8 cellular contexts compared by ENCODE assay signal in the genomic region with DNA sequence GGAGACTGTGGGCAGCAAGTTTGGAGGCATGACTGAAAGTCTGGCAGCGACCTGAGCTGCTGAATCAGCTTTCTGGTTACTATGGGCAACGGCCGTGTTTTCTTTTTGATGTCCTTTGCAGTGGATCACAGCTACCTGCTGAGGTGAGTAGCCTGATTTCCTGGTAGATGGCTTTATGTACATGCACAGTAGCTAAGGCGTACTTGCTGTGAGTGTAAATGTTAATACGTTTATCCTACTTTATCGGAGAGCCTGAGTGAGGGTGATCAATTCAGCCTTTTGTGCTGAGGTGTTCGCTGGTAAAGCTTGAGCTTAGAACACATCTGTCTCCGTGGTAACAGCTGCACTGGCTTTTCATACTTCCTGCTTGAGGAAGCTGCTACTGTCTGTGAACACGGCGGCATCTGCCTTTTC.
DNase-seq lines count a peak whose midpoint lies in the region; FAIRE-seq and TF ChIP-seq lines count a peak whose summit lies in the region.
"Not testable (repeated sequence)": the region's sequence is repeated elsewhere in the genome, so short reads cannot be mapped to it uniquely, and the experiment has no call there.

No MANE protein-coding gene starts in this region.

- H3K18ac ChIP-seq in H1 (ENCODE audit: extremely low read depth, low read length): not testable (repeated sequence)

- TF ChIP-seq POLR2A in H1 (IDR thresholded peaks at IDR 0.05; ENCODE audit: control extremely low read depth in 1 of 2, low read depth in 2 of 2, low read length in 2 of 2): not testable (repeated sequence)

- H3K79me1 ChIP-seq in H1 (ENCODE audit: low read depth, low read length): not testable (repeated sequence)

- H2BK5ac ChIP-seq in H1 (ENCODE audit: low read depth, low read length): not testable (repeated sequence)

- not testable (repeated sequence) for H3K36me3 ChIP-seq in HUES6 (ENCODE audit: control insufficient read depth, insufficient read depth, low read length); SJCRH30; H1 (ENCODE audit: control insufficient read depth in 2 of 4, insufficient read depth in 4 of 4, low read length in 3 of 4)

- CTCF ChIA-PET in activated CD4-positive, alpha-beta memory T cell treated with anti-CD3 and anti-CD28 coated beads, Interleukin-2, amount 10 ng/mL, durations not matched to agents 7 days and 5 days (lab: Charles Lee); H1 (lab: Charles Lee; ENCODE audit: partially characterized antibody): not testable (repeated sequence)

- not testable (repeated sequence) for H3K9me3 ChIP-seq in HUES6 (ENCODE audit: control insufficient read depth, insufficient read depth, low read depth, low read length); SJCRH30 (replicated peaks); H1 (ENCODE audit: insufficient read depth in 2 of 2, low read depth in 1 of 2, low read length in 1 of 2)

- not testable (repeated sequence) for H2AK5ac ChIP-seq in H1 (ENCODE audit: low read depth, low read length)

- not testable (repeated sequence) for H3K4me3 ChIP-seq in HUES6 (ENCODE audit: low read depth, low read length); SJCRH30; H1 (ENCODE audit: extremely low read depth in 1 of 4, insufficient read depth in 2 of 4, low read depth in 3 of 4, low read length in 4 of 4)

- H4K91ac ChIP-seq in H1 (replicated peaks; ENCODE audit: insufficient read length, low read length): not testable (repeated sequence)

- H3K14ac ChIP-seq in H1 (ENCODE audit: insufficient read length): not testable (repeated sequence)

- not testable (repeated sequence) for TF ChIP-seq CTCF in H1 (IDR thresholded peaks at IDR 0.05; ENCODE audit: control extremely low read depth in 1 of 3, insufficient read depth in 1 of 3, low read depth in 1 of 3, low read length in 3 of 3)

- H2AFZ ChIP-seq in H1 (ENCODE audit: low read length): not testable (repeated sequence)

- not testable (repeated sequence) for H3K27me3 Mint-ChIP-seq in activated CD4-positive, alpha-beta memory T cell treated with anti-CD3 and anti-CD28 coated beads, Interleukin-2, amount 10 ng/mL, durations not matched to agents 7 days and 5 days

- not testable (repeated sequence) for H3K79me2 ChIP-seq in H1 (ENCODE audit: control insufficient read depth in 1 of 2, insufficient read depth in 2 of 2, low read length in 2 of 2)

- peaks cover 14% of the 10 kb centered on the region; the same call in 1 of the 2 replicates for H3K4me1 ChIP-seq in HUES6 (ENCODE audit: control insufficient read depth, insufficient read depth, low read length)
- not testable (repeated sequence) for H3K4me1 ChIP-seq in SJCRH30; H1 (replicated peaks in 1 of 4; ENCODE audit: control insufficient read depth in 3 of 4, insufficient read depth in 4 of 4, low read length in 3 of 4)

- not testable (repeated sequence) for TF ChIP-seq RAD21 in H1 (IDR thresholded peaks at IDR 0.05 in 1 of 2, conservative IDR thresholded peaks at IDR 0.05 in 1 of 2; ENCODE audit: low read depth in 2 of 2, low read length in 2 of 2)

- not testable (repeated sequence) for H4K8ac ChIP-seq in H1 (ENCODE audit: extremely low read depth, insufficient read depth, low read length)

- H3K4me1 Mint-ChIP-seq in activated CD4-positive, alpha-beta memory T cell treated with anti-CD3 and anti-CD28 coated beads, Interleukin-2, amount 10 ng/mL, durations not matched to agents 7 days and 5 days: peaks cover 33% of the 10 kb centered on the region

- not testable (repeated sequence) for H3K23ac ChIP-seq in H1 (ENCODE audit: insufficient read length)

- H3K4me3 Mint-ChIP-seq in activated CD4-positive, alpha-beta memory T cell treated with anti-CD3 and anti-CD28 coated beads, Interleukin-2, amount 10 ng/mL, durations not matched to agents 7 days and 5 days: peak overlapping the region; percentile 76

- H3K4ac ChIP-seq in H1 (replicated peaks; ENCODE audit: insufficient read length, low read depth, low read length): not testable (repeated sequence)

- H3K27ac ChIP-seq in HUES6 (ENCODE audit: low read depth, low read length): peak overlapping the region; percentile 41; the same call in 1 of the 2 replicates
- not testable (repeated sequence) for H3K27ac ChIP-seq in SJCRH30; H1 (ENCODE audit: low read depth, low read length)

- H3K27me3 ChIP-seq in HUES6 (ENCODE audit: control insufficient read depth, insufficient read depth, low read length); SJCRH30; H1 (replicated peaks in 1 of 4; ENCODE audit: control insufficient read depth in 3 of 4, extremely low read depth in 1 of 4, insufficient read depth in 3 of 4, low read length in 3 of 4): not testable (repeated sequence)

- not testable (repeated sequence) for FAIRE-seq in H1 (lab: Jason Lieb, UNC); urothelium cell line (lab: Jason Lieb, UNC)

- not testable (repeated sequence) for TF ChIP-seq EP300 in H1 (IDR thresholded peaks at IDR 0.05; ENCODE audit: borderline replicate concordance in 1 of 2, low read depth in 2 of 2, low read length in 2 of 2)

- peak; percentile 10 to 14 for DNase-seq in SJCRH30
- peak; percentile 68 for DNase-seq in activated CD4-positive, alpha-beta memory T cell treated with anti-CD3 and anti-CD28 coated beads, Interleukin-2, amount 10 ng/mL, durations not matched to agents 7 days and 5 days
- DNase-seq in activated naive CD4-positive, alpha-beta T cell treated with anti-CD3 and anti-CD28 coated beads, Interleukin-2, amount 50 U/mL, for 16 hours: peak; percentile 15
- DNase-seq in H1 (ENCODE audit: low read depth in 1 of 2, low spot score in 2 of 2): not testable (repeated sequence)
- peak; percentile 37 for DNase-seq in mucosa of gallbladder (ENCODE audit: low spot score)
- peak; percentile 2 to 6 for DNase-seq in stimulated activated CD4-positive, alpha-beta T cell treated with anti-CD3 and anti-CD28 coated beads, Interleukin-12 subunit alpha, Interleukin-12 subunit beta, amount 100 ng/mL, for 24 hours (ENCODE audit: low read depth in 2 of 2)
- peak; percentile 2 for DNase-seq in urothelium cell line (ENCODE audit: low spot score)

- not testable (repeated sequence) for H3K4me2 ChIP-seq in H1 (ENCODE audit: insufficient read depth in 1 of 2, low read depth in 2 of 2, low read length in 2 of 2)

- not testable (repeated sequence) for H3K56ac ChIP-seq in H1 (replicated peaks; ENCODE audit: insufficient read length, low read depth, low read length)

- H3K36me3 Mint-ChIP-seq in activated CD4-positive, alpha-beta memory T cell treated with anti-CD3 and anti-CD28 coated beads, Interleukin-2, amount 10 ng/mL, durations not matched to agents 7 days and 5 days (ENCODE audit: low read depth): not testable (repeated sequence)

- not testable (repeated sequence) for H3K9me3 Mint-ChIP-seq in activated CD4-positive, alpha-beta memory T cell treated with anti-CD3 and anti-CD28 coated beads, Interleukin-2, amount 10 ng/mL, durations not matched to agents 7 days and 5 days

- H2BK120ac ChIP-seq in H1 (replicated peaks; ENCODE audit: low read depth, low read length): not testable (repeated sequence)

- H2BK20ac ChIP-seq in H1 (ENCODE audit: low read length): not testable (repeated sequence)

- peak overlapping the region; percentile 44 for H3K9ac ChIP-seq in HUES6 (ENCODE audit: low read length)
- not testable (repeated sequence) for H3K9ac ChIP-seq in H1 (replicated peaks in 1 of 4; ENCODE audit: extremely low read depth in 1 of 4, low read depth in 3 of 4, low read length in 3 of 4)

- WGBS in H1 (ENCODE audit: extremely low coverage in 1 of 2, insufficient coverage in 1 of 2, insufficient read length in 1 of 2, insufficient replicate concordance in 2 of 2, low coverage in 1 of 2, low lambda C conversion rate in 2 of 2, missing lambda C conversion rate in 1 of 2), 2 experiments: 65% methylated on average over 10 of the region's 10 CpGs; no CpG with 5 or more reads in 1 of the 2 experiments

- H3K27ac Mint-ChIP-seq in activated CD4-positive, alpha-beta memory T cell treated with anti-CD3 and anti-CD28 coated beads, Interleukin-2, amount 10 ng/mL, durations not matched to agents 7 days and 5 days: peak overlapping the region; percentile 92

- H2BK15ac ChIP-seq in H1 (ENCODE audit: low read length): not testable (repeated sequence)

- H4K5ac ChIP-seq in H1 (ENCODE audit: insufficient read length, low read depth, low read length): not testable (repeated sequence)

- POLR2A ChIA-PET in activated CD4-positive, alpha-beta memory T cell treated with anti-CD3 and anti-CD28 coated beads, Interleukin-2, amount 10 ng/mL, durations not matched to agents 7 days and 5 days (lab: Charles Lee): interaction anchor here (1.8 kb wide), 1 partner anchor 13 kb away, joined by 3 read pairs; no protein-coding TSS in a partner anchor
- POLR2A ChIA-PET in H1 (lab: Charles Lee; ENCODE audit: partially characterized antibody): not testable (repeated sequence)

- 0 out of 2 replicates have a peak overlapping the region, but pooled peaks have one; percentile 27 for H2BK12ac ChIP-seq in H1 (ENCODE audit: low read depth, low read length)

- H3K23me2 ChIP-seq in H1 (ENCODE audit: low read depth, low read length): not testable (repeated sequence)

- H4K20me1 ChIP-seq in H1 (replicated peaks in 1 of 2; ENCODE audit: control insufficient read depth in 1 of 2, insufficient read depth in 2 of 2, low read length in 2 of 2): not testable (repeated sequence)

TF ChIP-seq in H1, 55 proteins besides CTCF, POLR2A, EP300 and RAD21:
- peak; percentile 27; the same call in 1 of the 2 replicates for TF ChIP-seq MAFK (IDR thresholded peaks at IDR 0.05; ENCODE audit: low read depth, low read length)
